ENCODE assay signal across 23 cellular contexts in the genomic region with DNA sequence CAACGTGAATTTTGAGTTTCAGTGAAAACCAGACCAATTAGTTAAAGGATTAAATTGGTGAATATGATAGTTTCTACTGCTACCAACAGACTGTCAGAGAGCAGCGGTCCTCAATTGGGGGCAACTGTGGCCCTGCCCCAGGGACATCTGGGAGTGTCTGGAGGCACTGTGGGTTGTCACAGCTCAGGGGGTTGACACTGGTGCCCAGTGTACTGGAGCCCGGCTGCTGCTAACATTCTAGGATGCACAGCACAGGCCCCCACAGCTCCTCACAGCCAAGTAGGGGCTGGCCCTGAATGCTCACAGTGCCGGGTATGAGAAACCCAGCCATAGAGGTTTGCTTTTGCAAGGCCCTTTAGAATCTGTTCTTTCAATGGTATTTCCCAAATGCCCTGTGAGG.
"Had no signal": no experiment of that assay in that cellular context is flagged by ENCODE, and none has a peak within 500 bp of the region (broad histone marks: within the 10 kb centered on the region; RNA-seq: fewer than 3 reads in every experiment).

No MANE protein-coding gene starts in this region.

- H3K79me2 ChIP-seq: hepatocyte had no signal

- H3K36me3 ChIP-seq: colonic mucosa, esophagus squamous epithelium, gastroesophageal sphincter, heart left ventricle, left lung, lower lobe of right lung had no signal

- FAIRE-seq: endometrium, frontal cortex had no signal

- H3K27me3 ChIP-seq: colonic mucosa, esophagus squamous epithelium, gastroesophageal sphincter, hepatocyte, left lung had no signal

- H3K9me3 ChIP-seq: colonic mucosa, esophagus squamous epithelium, gastroesophageal sphincter, heart left ventricle, left lung, lower lobe of right lung had no signal

- DNase-seq: colonic mucosa; cortex of kidney; effector CD8-positive, alpha-beta T cell; effector memory CD8-positive, alpha-beta T cell; endodermal cell; erythroblast; esophagus squamous epithelium; foreskin fibroblast; heart left ventricle; hypothalamus; immature natural killer cell; islet precursor cell; left cardiac atrium; left lung; left ventricle myocardium superior; lower lobe of right lung; mesenchymal stem cell had no signal

- H3K4me2 ChIP-seq: hepatocyte had no signal

- ATAC-seq: effector memory CD8-positive, alpha-beta T cell; esophagus mucosa; gastroesophageal sphincter; heart left ventricle; left cardiac atrium; left lung; left ventricle myocardium superior; lower lobe of right lung had no signal

- H2AFZ ChIP-seq: hepatocyte had no signal

- H3K4me1 ChIP-seq: colonic mucosa, esophagus squamous epithelium, left lung, lower lobe of right lung had no signal

- H3K4me3 ChIP-seq: colonic mucosa, esophagus squamous epithelium, gastroesophageal sphincter, heart left ventricle, hepatocyte, left lung, lower lobe of right lung had no signal

- H3K27ac ChIP-seq: colonic mucosa, epithelial cell of prostate, esophagus squamous epithelium, gastroesophageal sphincter, heart left ventricle, hepatocyte, left lung, lower lobe of right lung had no signal
